Comparison of ENCODE assay signal across 25 cellular contexts in the genomic region with DNA sequence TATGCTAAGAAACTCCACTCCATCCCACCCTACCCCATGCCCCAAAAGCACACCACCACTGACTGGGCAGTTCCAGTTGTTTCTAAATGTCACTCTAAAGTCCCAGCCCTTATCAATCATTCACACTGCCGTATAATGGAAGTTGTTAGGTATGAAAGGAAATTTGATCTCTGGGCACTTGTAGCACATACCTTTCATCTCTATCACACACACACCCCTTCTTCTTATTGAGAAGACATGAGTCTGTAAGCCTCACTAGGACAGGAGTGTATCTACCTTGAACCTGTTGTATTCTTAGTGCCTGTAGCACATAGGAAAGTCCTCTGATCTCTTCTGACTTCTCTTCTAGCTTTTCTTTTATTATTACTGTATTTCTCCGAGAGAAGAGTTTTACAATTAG.
"Had no signal": no experiment of that assay in that cellular context is flagged by ENCODE, and none has a peak within 500 bp of the region (broad histone marks: within the 10 kb centered on the region; RNA-seq: fewer than 3 reads in every experiment).

No MANE protein-coding gene starts in this region.

- H3K4me3 ChIP-seq: K562, SJSA1, SK-N-MC had no signal

- H3K27ac Mint-ChIP-seq: IgD-negative memory B cell had no signal

- H3K4me3 Mint-ChIP-seq: IgD-negative memory B cell had no signal

- ATAC-seq: K562, Panc1 had no signal

- H3K27me3 Mint-ChIP-seq: IgD-negative memory B cell had no signal

- H3K9me3 ChIP-seq: SJSA1 had no signal

- DNase-seq: Kasumi-1, MV-4-11, NCI-H1048, NCI-H1105, NCI-H1417, NCI-H146, NCI-H1694 treated with DMSO at 0.1 percent for 48 hours, NCI-H1930, NCI-H2081, NCI-H2107, NCI-H2171 treated with DMSO at 0.1 percent for 48 hours, NCI-H345, NCI-H446 treated with DMSO at 0.1 percent for 48 hours, NCI-H524 treated with DMSO at 0.1 percent for 48 hours, NCI-H69, NCI-H774, Right ventricle myocardium superior, SIG-M5 had no signal

- H3K9me3 Mint-ChIP-seq: IgD-negative memory B cell had no signal

- H3K4me1 ChIP-seq: SJSA1 had no signal

- H3K36me3 ChIP-seq: SJSA1 had no signal

- H3K27ac ChIP-seq: HL-60, KMS-11, SJSA1, SK-N-MC had no signal

- H3K9ac ChIP-seq: KMS-11 had no signal

- H3K4me2 ChIP-seq: KMS-11 had no signal
